In genomic region chr3:165643433-165643824, GRCh38 we compare ENCODE assay signal across 15 cellular contexts.
DNase-seq lines count a peak whose midpoint lies in the region; ATAC-seq, FAIRE-seq and TF ChIP-seq lines count a peak whose summit lies in the region.
"Had no signal": no experiment of that assay in that cellular context is flagged by ENCODE, and none has a peak within 500 bp of the region (broad histone marks: within the 10 kb centered on the region; RNA-seq: fewer than 3 reads in every experiment).

No MANE protein-coding gene starts in this region.

- H3K4me1 ChIP-seq in pancreas (no peaks in the 10 kb centered on the region), prostate gland (replicated peaks) (no peaks in the 10 kb centered on the region)

- H3K4me3 ChIP-seq in pancreas (no peak overlapping the region), prostate gland (no peak overlapping the region)
- H3K4me3 ChIP-seq: tibial nerve had no signal

- H3K27me3 ChIP-seq in pancreas (no peaks in the 10 kb centered on the region), prostate gland (replicated peaks; ENCODE audit: insufficient read depth) (no peaks in the 10 kb centered on the region)
- H3K27me3 ChIP-seq: tibial nerve had no signal

- WGBS in pancreas, 2 donors = 84 to 92% methylated on average over 2 of the region's 2 CpGs
- 59% methylated on average over 2 of the region's 2 CpGs for WGBS in prostate gland

- intact Hi-C loops in pancreas (cut with DNase I) (no loop called here), prostate gland (cut with DNase I) (loop anchor here (10.0 kb wide), 1 partner anchor 289 kb away; no protein-coding TSS in a partner anchor)

- H3K27ac ChIP-seq in epithelial cell of prostate (peak overlapping the region; percentile 60), pancreas (peak overlapping the region in 2 of 4 donors; percentile 3 to 12), prostate gland (no peak overlapping the region)
- H3K27ac ChIP-seq: tibial nerve had no signal

- no peak for TF ChIP-seq CTCF in pancreas (IDR thresholded peaks at IDR 0.05)
- no peak for TF ChIP-seq CTCF in prostate gland (IDR thresholded peaks at IDR 0.05)

- no peak for FAIRE-seq in pancreas (lab: Jason Lieb, UNC)

- TF ChIP-seq POLR2A in prostate gland (IDR thresholded peaks at IDR 0.05) = no peak

- H3K36me3 ChIP-seq in pancreas (no peaks in the 10 kb centered on the region), prostate gland (no peaks in the 10 kb centered on the region)
- H3K36me3 ChIP-seq: tibial nerve had no signal

- ATAC-seq in pancreas (peak; percentile 43 to 51 (median 48)), HG03342 (IDR thresholded peaks at IDR 0.05; ENCODE audit: unreplicated experiment) (no peak), GM21576 (IDR thresholded peaks at IDR 0.05; ENCODE audit: unreplicated experiment) (no peak)
- ATAC-seq: natural killer cell had no signal

- peak; percentile 11 for DNase-seq in GM04503 (ENCODE audit: low read depth)
- DNase-seq in OCI-M1 (lab: John Stamatoyannopoulos, UW) = peak; percentile 40
- DNase-seq in epithelial cell of prostate (ENCODE audit: low read depth, low spot score) = peak; percentile 6
- no peak for DNase-seq in pancreas
- no peak for DNase-seq in prostate gland (ENCODE audit: low spot score)
- no peak for DNase-seq in NAMALWA (ENCODE audit: low spot score)
- DNase-seq: activated CD4-positive, CD25-positive, alpha-beta regulatory T cell; activated naive CD4-positive, alpha-beta T cell treated with anti-CD3 and anti-CD28 coated beads, Interleukin-2, amount 50 U/mL, for 16 hours; DMS 273 treated with DMSO at 0.1 percent for 48 hours; Karpas-422; natural killer cell; stimulated activated CD4-positive, alpha-beta T cell treated with anti-CD3 and anti-CD28 coated beads, Interleukin-4, amount 100 ng/mL, for 24 hours had no signal

- H3K9me3 ChIP-seq in pancreas (no peaks in the 10 kb centered on the region), prostate gland (no peaks in the 10 kb centered on the region)
- H3K9me3 ChIP-seq: tibial nerve had no signal

Comparison
In these comparisons a context has a peak if more than half of its experiments do, and no peak if none do; other contexts are left out.
1. DNase-seq: peak in GM04503 (single experiment), OCI-M1 (single experiment) and epithelial cell of prostate (single experiment); none in pancreas (0 of 6), prostate gland (single experiment) and NAMALWA (single experiment).
2. ATAC-seq: peak in pancreas (4 of 4); none in HG03342 (single experiment) and GM21576 (single experiment).